1 cellular context compared by ENCODE assay signal in genomic region chr15:58471341-58471740, GRCh38.
TF ChIP-seq lines count a peak whose summit lies in the region.

No MANE protein-coding gene starts in this region.

TF ChIP-seq in A549, 52 proteins besides CTCF, POLR2A, EP300 and RAD21 (continued from another document):
- TF ChIP-seq E2F6 (IDR thresholded peaks at IDR 0.05; ENCODE audit: borderline replicate concordance, low read depth), result no peak
